In the genomic region with DNA sequence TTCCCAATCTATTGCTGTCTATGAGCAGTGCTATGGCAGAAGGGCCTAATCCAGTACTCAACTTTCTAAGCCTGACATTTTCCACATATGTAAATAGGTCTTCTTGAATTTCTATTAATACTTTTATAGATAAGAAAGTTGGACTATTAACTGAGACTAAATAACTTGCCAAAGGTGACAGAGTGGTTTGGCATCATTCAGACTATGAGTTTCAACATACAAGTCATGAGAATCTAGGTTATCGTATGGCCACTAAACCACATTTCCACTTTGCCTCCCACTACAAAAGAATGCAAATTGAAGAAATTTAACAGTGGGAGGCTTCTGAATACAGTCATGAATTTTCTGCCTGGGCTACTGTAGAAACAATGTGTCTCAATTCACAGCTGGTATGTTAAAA, we compare ENCODE assay signal across 20 cellular contexts.
A peak's percentile ranks its signal among the peaks of the same experiment; 100 is the strongest.
DNase-seq lines count a peak whose midpoint lies in the region; ATAC-seq and TF ChIP-seq lines count a peak whose summit lies in the region.
"Had no signal": no experiment of that assay in that cellular context is flagged by ENCODE, and none has a peak within 500 bp of the region (broad histone marks: within the 10 kb centered on the region; RNA-seq: fewer than 3 reads in every experiment).

No MANE protein-coding gene starts in this region.

- DNase-seq in Jurkat, Clone E6-1 (ENCODE audit: low read depth, low spot score), result peak; percentile 12
- peak; percentile 22 for DNase-seq in astrocyte of the spinal cord (ENCODE audit: low read depth, low spot score)
- no peak for DNase-seq in stimulated activated effector memory CD8-positive, alpha-beta T cell treated with anti-CD3 and anti-CD28 coated beads, Interleukin-12 subunit alpha, Interleukin-12 subunit beta, amount 100 ng/mL, for 72 hours (ENCODE audit: low spot score in 2 of 2)
- no peak for DNase-seq in glomerular visceral epithelial cell (ENCODE audit: extremely low spot score)
- DNase-seq in retina, result no peak
- DNase-seq: ACHN; BE2C; C1 segment of cervical spinal cord; CD4-positive, CD25-positive, alpha-beta regulatory T cell; CD8-positive, alpha-beta memory T cell; COR-L47; DMS 273 treated with DMSO at 0.1 percent for 48 hours; DMS53; DND-41; EL; GOT3; H9 had no signal

- no peak overlapping the region for H3K4me3 Mint-ChIP-seq in activated T-helper 17 cell treated with anti-CD3 and anti-CD28 coated beads, Interleukin-2, amount 50 U/mL, for 72 hours
- no peak overlapping the region for H3K4me3 Mint-ChIP-seq in stimulated activated effector memory CD8-positive, alpha-beta T cell treated with anti-CD3 and anti-CD28 coated beads, Interleukin-12 subunit alpha, Interleukin-12 subunit beta, amount 100 ng/mL, for 72 hours
- H3K4me3 Mint-ChIP-seq: CD4-positive, CD25-positive, alpha-beta regulatory T cell; CD8-positive, alpha-beta memory T cell; H9 had no signal

- peaks cover 5% of the 10 kb centered on the region for H3K4me1 Mint-ChIP-seq in activated T-helper 17 cell treated with anti-CD3 and anti-CD28 coated beads, Interleukin-2, amount 50 U/mL, for 72 hours
- no peaks in the 10 kb centered on the region for H3K4me1 Mint-ChIP-seq in stimulated activated effector memory CD8-positive, alpha-beta T cell treated with anti-CD3 and anti-CD28 coated beads, Interleukin-12 subunit alpha, Interleukin-12 subunit beta, amount 100 ng/mL, for 72 hours
- H3K4me1 Mint-ChIP-seq: CD4-positive, CD25-positive, alpha-beta regulatory T cell; CD8-positive, alpha-beta memory T cell; H9 had no signal

- no peaks in the 10 kb centered on the region for H3K27me3 Mint-ChIP-seq in activated T-helper 17 cell treated with anti-CD3 and anti-CD28 coated beads, Interleukin-2, amount 50 U/mL, for 72 hours
- H3K27me3 Mint-ChIP-seq: CD4-positive, CD25-positive, alpha-beta regulatory T cell; CD8-positive, alpha-beta memory T cell had no signal

- no peak overlapping the region for H3K27ac Mint-ChIP-seq in activated T-helper 17 cell treated with anti-CD3 and anti-CD28 coated beads, Interleukin-2, amount 50 U/mL, for 72 hours
- H3K27ac Mint-ChIP-seq in stimulated activated effector memory CD8-positive, alpha-beta T cell treated with anti-CD3 and anti-CD28 coated beads, Interleukin-12 subunit alpha, Interleukin-12 subunit beta, amount 100 ng/mL, for 72 hours, result no peak overlapping the region
- H3K27ac Mint-ChIP-seq: CD8-positive, alpha-beta memory T cell; H9 had no signal

- peak; percentile 21 for ATAC-seq in activated T-helper 17 cell treated with anti-CD3 and anti-CD28 coated beads, Interleukin-2, amount 50 U/mL, for 72 hours (replicated peaks)
- peak; percentile 12 for ATAC-seq in stimulated activated effector memory CD8-positive, alpha-beta T cell treated with anti-CD3 and anti-CD28 coated beads, Interleukin-12 subunit alpha, Interleukin-12 subunit beta, amount 100 ng/mL, for 72 hours
- ATAC-seq: GM12878, HepG2 had no signal

- no peaks in the 10 kb centered on the region for H3K9me3 Mint-ChIP-seq in activated T-helper 17 cell treated with anti-CD3 and anti-CD28 coated beads, Interleukin-2, amount 50 U/mL, for 72 hours
- H3K9me3 Mint-ChIP-seq in stimulated activated effector memory CD8-positive, alpha-beta T cell treated with anti-CD3 and anti-CD28 coated beads, Interleukin-12 subunit alpha, Interleukin-12 subunit beta, amount 100 ng/mL, for 72 hours, result no peaks in the 10 kb centered on the region
- H3K9me3 Mint-ChIP-seq: H9 had no signal

- in situ Hi-C loops in astrocyte of the spinal cord (cut with HindIII; ENCODE audit: low sequenced_read_pairs), result no loop called here

- no peaks in the 10 kb centered on the region for H3K36me3 Mint-ChIP-seq in activated T-helper 17 cell treated with anti-CD3 and anti-CD28 coated beads, Interleukin-2, amount 50 U/mL, for 72 hours (ENCODE audit: low read depth)
- H3K36me3 Mint-ChIP-seq in stimulated activated effector memory CD8-positive, alpha-beta T cell treated with anti-CD3 and anti-CD28 coated beads, Interleukin-12 subunit alpha, Interleukin-12 subunit beta, amount 100 ng/mL, for 72 hours, result no peaks in the 10 kb centered on the region
- H3K36me3 Mint-ChIP-seq: CD4-positive, CD25-positive, alpha-beta regulatory T cell; CD8-positive, alpha-beta memory T cell had no signal

- TF ChIP-seq CTCF in astrocyte of the spinal cord (IDR thresholded peaks at IDR 0.05; ENCODE audit: low read depth, low read length), result no peak

- no peak overlapping the region for H3K4me3 ChIP-seq in Jurkat, Clone E6-1 (ENCODE audit: low read length)
- H3K4me3 ChIP-seq in astrocyte of the spinal cord (ENCODE audit: low read depth, low read length), result no peak overlapping the region
- H3K4me3 ChIP-seq: GM12878 had no signal

Comparison
In these comparisons a context has a peak if more than half of its experiments do, and no peak if none do; other contexts are left out.
1. DNase-seq: peak in Jurkat, Clone E6-1 (single experiment) and astrocyte of the spinal cord (single experiment); none in stimulated activated effector memory CD8-positive, alpha-beta T cell treated with anti-CD3 and anti-CD28 coated beads, Interleukin-12 subunit alpha, Interleukin-12 subunit beta, amount 100 ng/mL, for 72 hours (0 of 2), glomerular visceral epithelial cell (single experiment) and retina (single experiment).